19 cellular contexts compared by ENCODE assay signal in the genomic region with DNA sequence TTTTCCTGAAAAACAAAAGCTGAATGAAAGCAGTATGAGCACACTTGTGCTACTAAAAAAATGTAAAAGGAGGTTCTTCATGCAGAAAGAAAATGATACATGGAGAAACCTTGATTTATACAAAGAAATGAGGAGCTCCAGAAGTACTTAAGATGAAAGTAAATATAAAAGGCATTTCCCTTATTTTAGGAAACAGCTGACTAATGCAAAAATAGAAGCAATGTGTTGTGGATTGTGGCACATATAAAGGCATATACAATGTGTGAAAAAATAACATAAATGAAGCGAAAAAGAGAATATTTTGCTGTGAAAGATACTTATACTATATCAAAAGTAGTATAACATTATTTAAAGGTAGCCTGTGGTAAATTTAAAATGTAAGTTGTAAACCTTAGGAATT. TPM values are rescaled to one million over a fixed set of nuclear protein-coding genes. Genes with fewer than 3 reads are reported as not detected.
A peak's percentile ranks its signal among the peaks of the same experiment; 100 is the strongest.
DNase-seq lines count a peak whose midpoint lies in the region; ATAC-seq, FAIRE-seq and TF ChIP-seq lines count a peak whose summit lies in the region.
"Had no signal": no experiment of that assay in that cellular context is flagged by ENCODE, and none has a peak within 500 bp of the region (broad histone marks: within the 10 kb centered on the region; RNA-seq: fewer than 3 reads in every experiment).

No MANE protein-coding gene starts in this region.

- TF ChIP-seq POLR2A in A549 (IDR thresholded peaks at IDR 0.05; ENCODE audit: low read length): no peak
- TF ChIP-seq POLR2A in IMR-90 (IDR thresholded peaks at IDR 0.05; ENCODE audit: low read depth, low read length): no peak

- H2BK5ac ChIP-seq in IMR-90 (ENCODE audit: low read depth, low read length, poor library complexity, severe bottlenecking): no peak overlapping the region

- H3K27ac ChIP-seq in A549: no peak overlapping the region
- H3K27ac ChIP-seq in IMR-90 (ENCODE audit: insufficient read depth, low read length): no peak overlapping the region
- peak overlapping the region; percentile 67; the same call in 1 of the 2 replicates for H3K27ac ChIP-seq in SK-N-MC

- no peak for ATAC-seq in A549
- ATAC-seq in IMR-90 (ENCODE audit: low read depth): no peak
- ATAC-seq in HG03045 (IDR thresholded peaks at IDR 0.05; ENCODE audit: unreplicated experiment): no peak
- ATAC-seq: GM12878, GM23338, HCT116 had no signal

- no peak overlapping the region for H2AK5ac ChIP-seq in IMR-90 (ENCODE audit: low read depth, low read length)

- in situ Hi-C loops in IMR-90 (cut with MboI; ENCODE audit: low sequenced_read_pairs): no loop called here

- WGBS in A549 (ENCODE audit: missing lambda C conversion rate): 27% methylated on average over 1 of the region's 1 CpG
- no CpG with 5 or more reads among the region's 1 CpG for WGBS in IMR-90 (ENCODE audit: extremely low coverage in 2 of 2, insufficient read length in 1 of 2), 2 experiments

- no peak overlapping the region for H2BK120ac ChIP-seq in IMR-90 (ENCODE audit: low read depth, low read length)

- no peak overlapping the region for H4K8ac ChIP-seq in IMR-90 (ENCODE audit: low read depth in 2 of 2, low read length in 2 of 2)

- H4K5ac ChIP-seq in IMR-90 (ENCODE audit: low read depth, low read length): no peak overlapping the region

- no peaks in the 10 kb centered on the region for H3K79me1 ChIP-seq in IMR-90 (ENCODE audit: low read depth in 1 of 2, low read length in 2 of 2)

- H3K4me3 ChIP-seq in A549 (no peak overlapping the region), IMR-90 (ENCODE audit: insufficient read depth, low read depth, low read length) (no peak overlapping the region), SK-N-MC (peak overlapping the region; percentile 13; the same call in 1 of the 2 replicates)
- H3K4me3 ChIP-seq: GM12878, GM23338 had no signal

- H4K91ac ChIP-seq in IMR-90 (ENCODE audit: insufficient read depth, low read depth, low read length): no peak overlapping the region

- H2BK20ac ChIP-seq in IMR-90 (ENCODE audit: low read depth, low read length): no peak overlapping the region

- TF ChIP-seq RAD21 in A549 (conservative IDR thresholded peaks at IDR 0.05 in 1 of 2, IDR thresholded peaks at IDR 0.05 in 1 of 2) (no peak), IMR-90 (IDR thresholded peaks at IDR 0.05; ENCODE audit: low read length) (no peak)

- no peak overlapping the region for H3K18ac ChIP-seq in IMR-90 (ENCODE audit: low read depth, low read length)

- no peak overlapping the region for H3K4ac ChIP-seq in IMR-90 (ENCODE audit: low read depth, low read length)

- H3K36me3 ChIP-seq in IMR-90 (ENCODE audit: control insufficient read depth, insufficient read depth, low read length) (no peaks in the 10 kb centered on the region), SK-N-MC (ENCODE audit: insufficient read depth, low read length) (no peaks in the 10 kb centered on the region)

- DNase-seq in A549 (ENCODE audit: low read depth in 1 of 2, low spot score in 1 of 2) (no peak), IMR-90 (no peak), SK-N-MC (ENCODE audit: low read depth, low spot score) (no peak), DMS79 treated with DMSO at 0.1 percent for 48 hours (lab: John Stamatoyannopoulos, UW) (no peak), amygdala (lab: John Stamatoyannopoulos, UW) (no peak)
- DNase-seq: 8988T; C1 segment of cervical spinal cord; Calu3; CD4-positive, alpha-beta memory T cell; COR-L47; DMS53; DND-41; GDM1; H9 had no signal

- H3K9me1 ChIP-seq in IMR-90 (ENCODE audit: insufficient read depth, low read length): no peaks in the 10 kb centered on the region

- no peaks in the 10 kb centered on the region for H3K27me3 ChIP-seq in IMR-90 (ENCODE audit: control insufficient read depth, insufficient read depth, low read length)

- H3K4me1 ChIP-seq in A549 (no peaks in the 10 kb centered on the region), IMR-90 (ENCODE audit: control insufficient read depth, insufficient read depth, low read length) (no peaks in the 10 kb centered on the region)

- TF ChIP-seq CTCF in A549 (IDR thresholded peaks at IDR 0.05) (no peak), IMR-90 (conservative IDR thresholded peaks at IDR 0.05; ENCODE audit: low read depth, low read length) (no peak)

- dilution Hi-C loops in IMR-90 (cut with HindIII; ENCODE audit: low sequenced_read_pairs, unreplicated experiment): no loop called here

- H4K20me1 ChIP-seq in IMR-90 (ENCODE audit: insufficient read depth, low read length): no peaks in the 10 kb centered on the region

- POLR2A ChIA-PET in A549 (lab: Yijun Ruan, JAX) (no interaction called here), IMR-90 (lab: Charles Lee; ENCODE audit: unreplicated experiment) (no interaction called here)

- intact Hi-C loops in IMR-90 (cut with micrococcal nuclease): no loop called here

- no peak for FAIRE-seq in A549 (lab: Jason Lieb, UNC)
- FAIRE-seq: GM12878, GM19239 had no signal

- no TSS peak for BruUV-seq in IMR-90 (replicated peaks; lab: Mats Ljungman, UMichigan)

- H3K9me3 ChIP-seq in A549 (no peaks in the 10 kb centered on the region), IMR-90 (ENCODE audit: control insufficient read depth, insufficient read depth, low read length) (no peaks in the 10 kb centered on the region), SK-N-MC (ENCODE audit: low read depth, low read length) (no peaks in the 10 kb centered on the region)

- H2AK9ac ChIP-seq in IMR-90 (replicated peaks; ENCODE audit: low read depth, low read length, poor library complexity): no peak overlapping the region

- no peak overlapping the region for H3K23ac ChIP-seq in IMR-90 (ENCODE audit: low read depth, low read length)

- no peak overlapping the region for H3K4me2 ChIP-seq in A549
- no peak overlapping the region for H3K4me2 ChIP-seq in IMR-90 (ENCODE audit: low read depth, low read length)
- H3K4me2 ChIP-seq: GM23338 had no signal

- CTCF ChIA-PET in A549 (lab: Yijun Ruan, JAX): no interaction called here
- CTCF ChIA-PET in IMR-90 (lab: Yijun Ruan, JAX): no interaction called here

- H3K14ac ChIP-seq in IMR-90 (replicated peaks; ENCODE audit: low read depth, low read length): no peak overlapping the region

- no peak overlapping the region for H2BK15ac ChIP-seq in IMR-90 (ENCODE audit: low read depth, low read length)

- TF ChIP-seq EP300 in A549 (IDR thresholded peaks at IDR 0.05): no peak

- no peak overlapping the region for H2AFZ ChIP-seq in IMR-90 (replicated peaks; ENCODE audit: low read length, poor library complexity)
- H2AFZ ChIP-seq: GM23338 had no signal

- H3K56ac ChIP-seq in IMR-90 (ENCODE audit: extremely low read depth, insufficient read depth, low read length): no peak overlapping the region

- H3K9ac ChIP-seq in IMR-90 (ENCODE audit: low read depth, low read length) (no peak overlapping the region), SK-N-MC (ENCODE audit: insufficient read length) (no peak overlapping the region)

TF ChIP-seq in A549, 52 proteins besides CTCF, POLR2A, EP300 and RAD21:
- TF ChIP-seq ZNF302 (CRISPR knock-in tag; IDR thresholded peaks at IDR 0.05) (no peak), MAFK (IDR thresholded peaks at IDR 0.05; ENCODE audit: partially characterized antibody) (peak; percentile 76)

TF ChIP-seq in IMR-90, 13 proteins besides CTCF, POLR2A, EP300 and RAD21:
- TF ChIP-seq RCOR1 (IDR thresholded peaks at IDR 0.05; ENCODE audit: insufficient replicate concordance, low read length) (no peak), MXI1 (IDR thresholded peaks at IDR 0.05; ENCODE audit: borderline replicate concordance, low read depth, low read length) (no peak), FOS (IDR thresholded peaks at IDR 0.05; ENCODE audit: low read depth, low read length) (no peak), SMC3 (IDR thresholded peaks at IDR 0.05; ENCODE audit: low read depth, low read length) (no peak), USF2 (IDR thresholded peaks at IDR 0.05; ENCODE audit: low read depth, low read length) (no peak), CEBPB (IDR thresholded peaks at IDR 0.05; ENCODE audit: low read depth, low read length) (no peak), MAFK (IDR thresholded peaks at IDR 0.05; ENCODE audit: low read depth, low read length) (peak; percentile 91), RFX5 (IDR thresholded peaks at IDR 0.05; ENCODE audit: low read depth, low read length) (no peak), BHLHE40 (IDR thresholded peaks at IDR 0.05; ENCODE audit: low read depth, low read length) (no peak)

RNA-seq across cellular contexts. Expression of gene PHIP, which starts 41.2 kb away (rescaled TPM):
- polyA plus RNA-seq in A549 (2011; rRNA removed): 13.0 and 14.9 TPM in 2 replicates
- 1.4 and 1.6 TPM in 2 replicates for polyA plus RNA-seq in A549 (2012; cell fraction: cytosol; rRNA removed)
- 1.7 and 2.6 TPM in 2 replicates for polyA plus RNA-seq in A549 (2012; cell fraction: nucleus; rRNA removed)
- 7.1 to 7.4 TPM (median 7.2 TPM) in 3 replicates for polyA plus RNA-seq in A549 (2017; fragmentation: RNase III; extraction: RNeasy Plus Mini Kit Qiagen cat#74134 plus additional on column Dnase treatment)
- 18.6 and 19.7 TPM in 2 replicates for polyA minus RNA-seq in A549 (2011; rRNA and poly(A)+ RNA removed)
- total RNA-seq in IMR-90 (2012; rRNA removed): 20.4 and 32.2 TPM in 2 replicates
- polyA plus RNA-seq in IMR-90 (2012; rRNA removed): 2.7 and 3.4 TPM in 2 replicates
- 0.32 and 0.42 TPM in 2 replicates for polyA plus RNA-seq in IMR-90 (2012; cell fraction: cytosol; rRNA removed)
- 0.83 and 7.2 TPM in 2 replicates for polyA plus RNA-seq in IMR-90 (2012; cell fraction: nucleus; rRNA removed; ENCODE audit: low replicate concordance)
